11 cellular contexts compared by ENCODE assay signal in genomic region chr22:42612336-42612735, GRCh38. TPM values are rescaled to one million over a fixed set of nuclear protein-coding genes. Genes with fewer than 3 reads are reported as not detected.
DNase-seq lines count a peak whose midpoint lies in the region; ATAC-seq, FAIRE-seq and TF ChIP-seq lines count a peak whose summit lies in the region.
"Had no signal": no experiment of that assay in that cellular context is flagged by ENCODE, and none has a peak within 500 bp of the region (broad histone marks: within the 10 kb centered on the region; RNA-seq: fewer than 3 reads in every experiment).

No MANE protein-coding gene starts in this region.

- SMC1A ChIA-PET in GM12878 (lab: Charles Lee; ENCODE audit: uncharacterized antibody, unreplicated experiment) = interaction anchor here (0.7 to 2.1 kb wide), 3 partner anchors 14 to 152 kb away, joined by 4 to 5 read pairs (median 4); no protein-coding TSS in a partner anchor

- DNase-seq in A673 (ENCODE audit: low spot score) (no peak), GM23338 (ENCODE audit: low spot score) (no peak), GM12878 (ENCODE audit: low read depth, low spot score) (no peak), nephron progenitor cell (no peak), KG1 (lab: John Stamatoyannopoulos, UW) (no peak), H7 (no peak)
- no peak for DNase-seq in stimulated activated CD4-positive, alpha-beta T cell treated with anti-CD3 and anti-CD28 coated beads, Interleukin-12 subunit alpha, Interleukin-12 subunit beta, amount 100 ng/mL, for 4 hours
- DNase-seq: NCI-H524 treated with DMSO at 0.1 percent for 48 hours, occipital lobe, T-helper 9 cell had no signal

- H3K9me3 ChIP-seq in A673 (ENCODE audit: low read depth, low read length, poor library complexity, severe bottlenecking) (no peaks in the 10 kb centered on the region), GM12878 (replicated peaks; ENCODE audit: control insufficient read depth, insufficient read depth, low read length) (no peaks in the 10 kb centered on the region)

- H3K27ac Mint-ChIP-seq in GM23338 (no peak overlapping the region), nephron progenitor cell (peak overlapping the region; percentile 39)

- H3K36me3 ChIP-seq in A673 (ENCODE audit: insufficient read depth, low read length, poor library complexity, severe bottlenecking) = peaks cover 15% of the 10 kb centered on the region
- peaks cover 4% of the 10 kb centered on the region; the same call in 1 of the 2 replicates for H3K36me3 ChIP-seq in GM23338 (ENCODE audit: insufficient read depth)
- peaks cover 3 to 12% of the 10 kb centered on the region in 2 experiments; a peak in 3 of 4 replicates for H3K36me3 ChIP-seq in GM12878 (ENCODE audit: control insufficient read depth in 2 of 2, insufficient read depth in 2 of 2, low read length in 1 of 2)
- peaks cover 4% of the 10 kb centered on the region for H3K36me3 ChIP-seq in H7 (replicated peaks; ENCODE audit: control insufficient read depth, insufficient read depth, low read length)

- H3K4me1 Mint-ChIP-seq in GM23338 (peaks cover 46% of the 10 kb centered on the region), nephron progenitor cell (peaks cover 59% of the 10 kb centered on the region)

- H3K4me1 ChIP-seq in A673 (ENCODE audit: insufficient read depth, low read length, poor library complexity, severe bottlenecking) (peaks cover 54% of the 10 kb centered on the region), GM23338 (ENCODE audit: insufficient read depth) (peaks cover 15% of the 10 kb centered on the region; the same call in 1 of the 2 replicates), GM12878 (ENCODE audit: control insufficient read depth, insufficient read depth, low read length) (peaks cover 17% of the 10 kb centered on the region)

- H3K4me3 Mint-ChIP-seq in GM23338 (peak overlapping the region; percentile 92; the same call in 2 of the 3 replicates), nephron progenitor cell (peak overlapping the region; percentile 71)

- CTCF ChIA-PET in A673 (lab: Charles Lee) = no interaction called here
- CTCF ChIA-PET in GM12878 (lab: Yijun Ruan, JAX) = interaction anchor here (1.0 to 4.0 kb wide), 7 partner anchors 9 to 169 kb away, joined by 3 to 21 read pairs (median 4); no protein-coding TSS in a partner anchor

- no peak for TF ChIP-seq RAD21 in GM12878 (IDR thresholded peaks at IDR 0.05; ENCODE audit: insufficient read depth, low read depth, low read length)

- POLR2A ChIA-PET in A673 (lab: Charles Lee; ENCODE audit: low non-redundant PET) = no interaction called here
- POLR2A ChIA-PET in GM12878 (lab: Charles Lee) = no interaction called here

- 91% methylated on average over 11 of the region's 11 CpGs for WGBS in GM12878 (ENCODE audit: insufficient coverage, insufficient replicate concordance, low lambda C conversion rate, missing lambda C conversion rate)

- no peak for TF ChIP-seq EP300 in GM12878 (IDR thresholded peaks at IDR 0.05; ENCODE audit: borderline replicate concordance in 1 of 2, control insufficient read depth in 1 of 2, low read depth in 2 of 2, low read length in 2 of 2)

- FAIRE-seq in GM12878 (lab: Jason Lieb, UNC) = no peak

- no peaks in the 10 kb centered on the region for H3K9me2 ChIP-seq in GM23338 (ENCODE audit: insufficient read depth)

- intact Hi-C loops in A673 (cut with micrococcal nuclease; ENCODE audit: unreplicated experiment) = no loop called here
- intact Hi-C loops in GM12878 (cut with micrococcal nuclease; ENCODE audit: unreplicated experiment) = loop anchor here (5.0 to 10.0 kb wide), 4 partner anchors 85 to 518 kb away; partner anchors contain the start of genes NDUFA6 and TTLL1

- TF ChIP-seq POLR2A in GM12878 (IDR thresholded peaks at IDR 0.05; ENCODE audit: low read depth, low read length) = no peak

- H2AFZ ChIP-seq in GM23338 = no peak overlapping the region
- H2AFZ ChIP-seq in GM12878 (ENCODE audit: control insufficient read depth, low read depth, low read length) = no peak overlapping the region

- no peaks in the 10 kb centered on the region for H3K27me3 ChIP-seq in A673 (replicated peaks; ENCODE audit: insufficient read depth, low read depth, low read length, poor library complexity)
- H3K27me3 ChIP-seq in GM23338 (ENCODE audit: insufficient read depth) = no peaks in the 10 kb centered on the region
- no peaks in the 10 kb centered on the region for H3K27me3 ChIP-seq in GM12878 (replicated peaks in 1 of 2; ENCODE audit: control insufficient read depth in 2 of 2, insufficient read depth in 2 of 2, low read length in 1 of 2)
- H3K27me3 ChIP-seq in H7 (ENCODE audit: control insufficient read depth, insufficient read depth, low read length) = no peaks in the 10 kb centered on the region

- H4K20me1 ChIP-seq in GM23338 (replicated peaks; ENCODE audit: insufficient read depth) (peaks cover 38% of the 10 kb centered on the region), GM12878 (ENCODE audit: control insufficient read depth, insufficient read depth) (peaks cover 14% of the 10 kb centered on the region; the same call in 1 of the 2 replicates)

- RAD21 ChIA-PET in GM12878 (lab: Charles Lee; ENCODE audit: unreplicated experiment) = interaction anchor here (0.6 to 1.7 kb wide), 3 partner anchors 139 to 177 kb away, joined by 3 to 4 read pairs (median 3); no protein-coding TSS in a partner anchor

- BruUV-seq in A673 (replicated peaks; lab: Mats Ljungman, UMichigan) (no TSS peak), GM12878 (replicated peaks; lab: Mats Ljungman, UMichigan) (no TSS peak)

- H3K9me3 Mint-ChIP-seq in GM23338 (peaks cover 5% of the 10 kb centered on the region; the same call in 2 of the 3 replicates), nephron progenitor cell (peaks cover 15% of the 10 kb centered on the region)

- H3K9ac ChIP-seq in GM12878 (ENCODE audit: control insufficient read depth, insufficient read depth, low read length) = peak overlapping the region; percentile 18

- H3K4me2 ChIP-seq in GM23338 (no peak overlapping the region), GM12878 (ENCODE audit: control insufficient read depth, insufficient read depth) (peak overlapping the region; percentile 93)

- H3K79me2 ChIP-seq in GM23338 (replicated peaks; ENCODE audit: insufficient read depth) = peaks cover 67% of the 10 kb centered on the region
- H3K79me2 ChIP-seq in GM12878 (ENCODE audit: control insufficient read depth, insufficient read depth, low read length) = peaks cover 57% of the 10 kb centered on the region

- H3K4me3 ChIP-seq in A673 (ENCODE audit: low read depth, low read length, poor library complexity, severe bottlenecking) (peak overlapping the region; percentile 77), GM23338 (no peak overlapping the region), GM12878 (peak overlapping the region; percentile 94; the same call in 1 of the 2 replicates), H7 (ENCODE audit: insufficient read depth, low read depth, low read length) (no peak overlapping the region)

- H3F3A ChIP-seq in GM23338 (replicated peaks; ENCODE audit: low read depth) = peaks cover 5% of the 10 kb centered on the region

- H3K27ac ChIP-seq in A673 (ENCODE audit: low read depth, low read length, poor library complexity, severe bottlenecking) (peak overlapping the region; percentile 97), GM23338 (ENCODE audit: low read depth) (no peak overlapping the region), GM12878 (ENCODE audit: control insufficient read depth, insufficient read depth) (no peak overlapping the region)

- H3K27me3 Mint-ChIP-seq in GM23338 (ENCODE audit: insufficient read depth, low read depth, poor library complexity) = peaks cover 34% of the 10 kb centered on the region
- peaks cover 7% of the 10 kb centered on the region for H3K27me3 Mint-ChIP-seq in nephron progenitor cell (ENCODE audit: low read depth, poor library complexity)

- TF ChIP-seq CTCF in A673 (conservative IDR thresholded peaks at IDR 0.05; ENCODE audit: low read depth, low read length) = no peak
- no peak for TF ChIP-seq CTCF in GM23338 (conservative IDR thresholded peaks at IDR 0.05; ENCODE audit: low read depth in 2 of 2)
- no peak for TF ChIP-seq CTCF in GM12878 (IDR thresholded peaks at IDR 0.05 in 2 of 3, conservative IDR thresholded peaks at IDR 0.05 in 1 of 3; ENCODE audit: control insufficient read depth in 2 of 3, extremely low read depth in 1 of 3, insufficient read depth in 1 of 3, low read depth in 3 of 3, low read length in 3 of 3)
- TF ChIP-seq CTCF in nephron progenitor cell (IDR thresholded peaks at IDR 0.05) = no peak

- H3K36me3 Mint-ChIP-seq in GM23338 (ENCODE audit: low read depth) = peaks cover 56% of the 10 kb centered on the region
- peaks cover 53% of the 10 kb centered on the region for H3K36me3 Mint-ChIP-seq in nephron progenitor cell (ENCODE audit: low read depth)

- ATAC-seq in GM23338 = no peak
- no peak for ATAC-seq in GM12878
- no peak for ATAC-seq in GM21786 (IDR thresholded peaks at IDR 0.05; ENCODE audit: unreplicated experiment)

- in situ Hi-C loops in GM12878 (cut with MboI) = no loop called here

RNA-seq across cellular contexts. Expression of gene POLDIP3, which starts 2.3 kb away (rescaled TPM):
- 131 and 134 TPM in 2 replicates for total RNA-seq in A673 (2021)
- total RNA-seq in GM23338 (2014; rRNA removed; shearing (Covaris generic)) = 49.0 and 54.3 TPM in 2 replicates
- polyA plus RNA-seq in GM23338 (2016; fragmentation: Nextera tagmentation; extraction: Ambion mirVana) = 34.3 and 38.2 TPM in 2 replicates
- 25.8 and 29.0 TPM in 2 replicates for total RNA-seq in GM12878 (2013; cell fraction: nucleolus; rRNA removed)
- total RNA-seq in GM12878 (2014; rRNA removed) = 32.9 and 38.9 TPM in 2 replicates
- 25.9 and 27.0 TPM in 2 replicates for total RNA-seq in GM12878 (2014; rRNA removed; fragmentation: Illumina TruSeq; extraction: Trizol)
- total RNA-seq in GM12878 (2021) = 54.1 and 55.9 TPM in 2 replicates
- 37.9 TPM for polyA plus RNA-seq in GM12878 (2011; ENCODE audit: low read depth)
- 35.6 and 54.2 TPM in 2 replicates for polyA plus RNA-seq in GM12878 (2011; rRNA removed)
- 41.6 and 47.6 TPM in 2 replicates for polyA plus RNA-seq in GM12878 (2011; cell fraction: cytosol; rRNA removed)
- polyA plus RNA-seq in GM12878 (2011; cell fraction: nucleus; rRNA removed) = 54.4 and 62.1 TPM in 2 replicates
- 39.1 and 43.5 TPM in 2 replicates for polyA plus RNA-seq in GM12878 (2012)
- polyA plus RNA-seq in GM12878 (2014; fragmentation: Illumina TruSeq; extraction: Trizol) = 43.3 and 52.6 TPM in 2 replicates
- polyA plus RNA-seq in GM12878 (2014; fragmentation: Nextera tagmentation; extraction: Ambion mirVana) = 10 to 100 TPM; 14.8 to 19.3 TPM
- 46.4 and 49.3 TPM in 2 replicates for polyA plus RNA-seq in GM12878 (2014; rRNA removed)
- 10 to 100 TPM; 60.1 to 60.2 TPM for polyA plus RNA-seq in GM12878 (2016; fragmentation: Nextera tagmentation; extraction: Ambion mirVana)
- polyA minus RNA-seq in GM12878 (2011; rRNA and poly(A)+ RNA removed) = 33.2 and 42.9 TPM in 2 replicates
- 13.8 and 18.2 TPM in 2 replicates for polyA minus RNA-seq in GM12878 (2011; cell fraction: cytosol; rRNA and poly(A)+ RNA removed)
- 14.7 and 20.4 TPM in 2 replicates for polyA minus RNA-seq in GM12878 (2011; cell fraction: nucleus; rRNA and poly(A)+ RNA removed)
- total RNA-seq in H7 (2014; rRNA removed; shearing (Covaris generic)) = 43.2 and 47.9 TPM in 2 replicates

RNA-seq across cellular contexts. Expression of gene ATP5MGL, which starts 28.1 kb away (rescaled TPM):
- total RNA-seq in A673 (2021) = 1.2 and 1.9 TPM in 2 replicates
- not detected in 2 replicates for total RNA-seq in GM23338 (2014; rRNA removed; shearing (Covaris generic))
- polyA plus RNA-seq in GM23338 (2016; fragmentation: Nextera tagmentation; extraction: Ambion mirVana) = 0.30 and 0.53 TPM in 2 replicates
- total RNA-seq in GM12878 (2013; cell fraction: nucleolus; rRNA removed) = 4.9 and 7.6 TPM in 2 replicates
- 0.22 and 0.40 TPM in 2 replicates for total RNA-seq in GM12878 (2014; rRNA removed)
- 0.85 TPM in 1 of 2 replicates, not detected in the other for total RNA-seq in GM12878 (2014; rRNA removed; fragmentation: Illumina TruSeq; extraction: Trizol)
- 0.43 and 0.46 TPM in 2 replicates for total RNA-seq in GM12878 (2021)
- not detected for polyA plus RNA-seq in GM12878 (2011; ENCODE audit: low read depth)
- polyA plus RNA-seq in GM12878 (2011; rRNA removed) = 0.23 and 0.26 TPM in 2 replicates
- not detected in 2 replicates for polyA plus RNA-seq in GM12878 (2011; cell fraction: cytosol; rRNA removed)
- polyA plus RNA-seq in GM12878 (2011; cell fraction: nucleus; rRNA removed) = 0.51 and 0.52 TPM in 2 replicates
- not detected in 2 replicates for polyA plus RNA-seq in GM12878 (2012)
- not detected in 2 replicates for polyA plus RNA-seq in GM12878 (2014; fragmentation: Illumina TruSeq; extraction: Trizol)
- under 1 TPM; 0.24 to 0.60 TPM for polyA plus RNA-seq in GM12878 (2014; fragmentation: Nextera tagmentation; extraction: Ambion mirVana)
- polyA plus RNA-seq in GM12878 (2014; rRNA removed) = not detected in 2 replicates
- polyA plus RNA-seq in GM12878 (2016; fragmentation: Nextera tagmentation; extraction: Ambion mirVana) = under 1 TPM; 0.47 to 0.71 TPM
- 1.6 and 2.0 TPM in 2 replicates for polyA minus RNA-seq in GM12878 (2011; rRNA and poly(A)+ RNA removed)
- not detected in 2 replicates for polyA minus RNA-seq in GM12878 (2011; cell fraction: cytosol; rRNA and poly(A)+ RNA removed)
- 3.0 and 3.5 TPM in 2 replicates for polyA minus RNA-seq in GM12878 (2011; cell fraction: nucleus; rRNA and poly(A)+ RNA removed)
- total RNA-seq in H7 (2014; rRNA removed; shearing (Covaris generic)) = 0.42 TPM in 1 of 2 replicates, not detected in the other

RNA-seq across cellular contexts. Expression of gene CYB5R3, which starts 36.9 kb away (rescaled TPM):
- 172 and 176 TPM in 2 replicates for total RNA-seq in A673 (2021)
- 66.4 and 76.2 TPM in 2 replicates for total RNA-seq in GM23338 (2014; rRNA removed; shearing (Covaris generic))
- polyA plus RNA-seq in GM23338 (2016; fragmentation: Nextera tagmentation; extraction: Ambion mirVana) = 66.8 and 76.9 TPM in 2 replicates
- 38.2 and 40.3 TPM in 2 replicates for total RNA-seq in GM12878 (2013; cell fraction: nucleolus; rRNA removed)
- 33.3 and 46.8 TPM in 2 replicates for total RNA-seq in GM12878 (2014; rRNA removed)
- total RNA-seq in GM12878 (2014; rRNA removed; fragmentation: Illumina TruSeq; extraction: Trizol) = 20.5 and 22.9 TPM in 2 replicates
- total RNA-seq in GM12878 (2021) = 81.7 and 83.8 TPM in 2 replicates
- polyA plus RNA-seq in GM12878 (2011; ENCODE audit: low read depth) = 23.6 TPM
- 21.0 and 70.3 TPM in 2 replicates for polyA plus RNA-seq in GM12878 (2011; rRNA removed)
- 82.7 and 87.2 TPM in 2 replicates for polyA plus RNA-seq in GM12878 (2011; cell fraction: cytosol; rRNA removed)
- polyA plus RNA-seq in GM12878 (2011; cell fraction: nucleus; rRNA removed) = 56.1 and 64.4 TPM in 2 replicates
- 62.8 and 80.6 TPM in 2 replicates for polyA plus RNA-seq in GM12878 (2012)
- polyA plus RNA-seq in GM12878 (2014; fragmentation: Illumina TruSeq; extraction: Trizol) = 37.3 and 65.3 TPM in 2 replicates
- 1 to 10 TPM; 2.0 to 3.5 TPM for polyA plus RNA-seq in GM12878 (2014; fragmentation: Nextera tagmentation; extraction: Ambion mirVana)
- polyA plus RNA-seq in GM12878 (2014; rRNA removed) = 81.0 and 102 TPM in 2 replicates
- 100 to 1,000 TPM; 104 to 119 TPM for polyA plus RNA-seq in GM12878 (2016; fragmentation: Nextera tagmentation; extraction: Ambion mirVana)
- 49.7 and 58.4 TPM in 2 replicates for polyA minus RNA-seq in GM12878 (2011; rRNA and poly(A)+ RNA removed)
- polyA minus RNA-seq in GM12878 (2011; cell fraction: cytosol; rRNA and poly(A)+ RNA removed) = 36.8 and 38.8 TPM in 2 replicates
- polyA minus RNA-seq in GM12878 (2011; cell fraction: nucleus; rRNA and poly(A)+ RNA removed) = 12.7 and 24.7 TPM in 2 replicates
- total RNA-seq in H7 (2014; rRNA removed; shearing (Covaris generic)) = 75.6 and 86.8 TPM in 2 replicates

RNA-seq across cellular contexts. Expression of gene SERHL2, which starts 58.6 kb away (rescaled TPM):
- total RNA-seq in A673 (2021) = 0.49 and 0.96 TPM in 2 replicates
- 1.5 and 1.7 TPM in 2 replicates for total RNA-seq in GM23338 (2014; rRNA removed; shearing (Covaris generic))
- polyA plus RNA-seq in GM23338 (2016; fragmentation: Nextera tagmentation; extraction: Ambion mirVana) = 2.1 TPM in 2 replicates
- 2.4 and 3.3 TPM in 2 replicates for total RNA-seq in GM12878 (2013; cell fraction: nucleolus; rRNA removed)
- total RNA-seq in GM12878 (2014; rRNA removed) = 1.3 and 2.0 TPM in 2 replicates
- total RNA-seq in GM12878 (2014; rRNA removed; fragmentation: Illumina TruSeq; extraction: Trizol) = 0.64 and 1.1 TPM in 2 replicates
- total RNA-seq in GM12878 (2021) = 0.69 and 1.0 TPM in 2 replicates
- polyA plus RNA-seq in GM12878 (2011; ENCODE audit: low read depth) = 0.80 TPM
- polyA plus RNA-seq in GM12878 (2011; rRNA removed) = 0.97 and 1.6 TPM in 2 replicates
- 0.63 and 1.5 TPM in 2 replicates for polyA plus RNA-seq in GM12878 (2011; cell fraction: cytosol; rRNA removed)
- 1.4 and 1.6 TPM in 2 replicates for polyA plus RNA-seq in GM12878 (2011; cell fraction: nucleus; rRNA removed)
- 0.90 and 1.1 TPM in 2 replicates for polyA plus RNA-seq in GM12878 (2012)
- polyA plus RNA-seq in GM12878 (2014; fragmentation: Illumina TruSeq; extraction: Trizol) = 1.1 and 3.6 TPM in 2 replicates
- polyA plus RNA-seq in GM12878 (2014; fragmentation: Nextera tagmentation; extraction: Ambion mirVana) = under 1 TPM; 0.63 to 0.93 TPM
- 1.3 TPM in 2 replicates for polyA plus RNA-seq in GM12878 (2014; rRNA removed)
- polyA plus RNA-seq in GM12878 (2016; fragmentation: Nextera tagmentation; extraction: Ambion mirVana) = 1 to 10 TPM; 1.7 to 1.8 TPM
- 0.73 and 1.8 TPM in 2 replicates for polyA minus RNA-seq in GM12878 (2011; rRNA and poly(A)+ RNA removed)
- polyA minus RNA-seq in GM12878 (2011; cell fraction: cytosol; rRNA and poly(A)+ RNA removed) = not detected in 2 replicates
- polyA minus RNA-seq in GM12878 (2011; cell fraction: nucleus; rRNA and poly(A)+ RNA removed) = not detected in 2 replicates
- total RNA-seq in H7 (2014; rRNA removed; shearing (Covaris generic)) = 2.6 and 7.5 TPM in 2 replicates

Comparison
In these comparisons a context has a peak if more than half of its experiments do, and no peak if none do; other contexts are left out.
1. H3K4me3 ChIP-seq: peak in A673 (single experiment) and GM12878 (single experiment); none in GM23338 (single experiment) and H7 (single experiment).